In genomic region chr18:32284284-32284683, GRCh38 we compare ENCODE assay signal across 14 cellular contexts.
DNase-seq lines count a peak whose midpoint lies in the region; ATAC-seq, FAIRE-seq and TF ChIP-seq lines count a peak whose summit lies in the region.
"Had no signal": no experiment of that assay in that cellular context is flagged by ENCODE, and none has a peak within 500 bp of the region (broad histone marks: within the 10 kb centered on the region; RNA-seq: fewer than 3 reads in every experiment).

No MANE protein-coding gene starts in this region.

- TF ChIP-seq CTCF in PC-3 (conservative IDR thresholded peaks at IDR 0.05; ENCODE audit: low read depth, low read length) (no peak), coronary artery (IDR thresholded peaks at IDR 0.05) (no peak), vagina (IDR thresholded peaks at IDR 0.05) (no peak)

- no peak overlapping the region for H3K27ac Mint-ChIP-seq in CD8-positive, alpha-beta memory T cell

- FAIRE-seq in frontal cortex (lab: Jason Lieb, UNC): no peak

- no peak overlapping the region for H3K4me2 ChIP-seq in PC-3 (ENCODE audit: low read length)

- POLR2A ChIA-PET in PC-3 (lab: Charles Lee; ENCODE audit: unreplicated experiment): no interaction called here
- POLR2A ChIA-PET in CD8-positive, alpha-beta memory T cell (lab: Charles Lee): no interaction called here

- H3K36me3 Mint-ChIP-seq in CD8-positive, alpha-beta memory T cell: no peaks in the 10 kb centered on the region

- no peaks in the 10 kb centered on the region for H3F3A ChIP-seq in PC-3 (ENCODE audit: low read length, unreplicated experiment)

- peaks cover 3 to 6% of the 10 kb centered on the region in 2 donors for H3K27me3 Mint-ChIP-seq in CD8-positive, alpha-beta memory T cell

- H3K27ac ChIP-seq in PC-3 (ENCODE audit: low read length): no peak overlapping the region
- peak overlapping the region; percentile 77 to 82 for H3K27ac ChIP-seq in coronary artery
- H3K27ac ChIP-seq in vagina: peak overlapping the region; percentile 50
- H3K27ac ChIP-seq in CD8-positive, alpha-beta memory T cell (ENCODE audit: low read depth, low read length): no peak overlapping the region
- H3K27ac ChIP-seq: C4-2B, SK-N-MC had no signal

- H3K9ac ChIP-seq in PC-3 (ENCODE audit: low read length): no peak overlapping the region

- H3K4me3 Mint-ChIP-seq in CD8-positive, alpha-beta memory T cell: no peak overlapping the region

- DNase-seq in PC-3 (peak; percentile 35), coronary artery (ENCODE audit: low spot score) (no peak), renal cortical epithelial cell (ENCODE audit: low read depth) (peak; percentile 22), vagina (ENCODE audit: extremely low spot score in 2 of 2) (no peak), frontal cortex (ENCODE audit: low spot score in 2 of 2) (no peak), mesenteric fat pad (ENCODE audit: low spot score) (no peak)
- no peak for DNase-seq in CD8-positive, alpha-beta memory T cell
- DNase-seq: NCI-H1105 treated with DMSO at 0.1 percent for 48 hours, NCI-H1694, NCI-H2081 treated with DMSO at 0.1 percent for 48 hours, Right ventricle myocardium superior had no signal

- H2AFZ ChIP-seq in PC-3 (ENCODE audit: low read length): no peak overlapping the region

- H4K20me1 ChIP-seq in PC-3 (ENCODE audit: low read length): no peaks in the 10 kb centered on the region

- H3K4me1 ChIP-seq in PC-3 (ENCODE audit: insufficient read depth, low read length) (peaks cover 12% of the 10 kb centered on the region), vagina (peaks cover 15% of the 10 kb centered on the region)
- H3K4me1 ChIP-seq in CD8-positive, alpha-beta memory T cell (ENCODE audit: insufficient read depth, low read length): no peaks in the 10 kb centered on the region
- H3K4me1 ChIP-seq: HAP-1 had no signal

- no peaks in the 10 kb centered on the region for H3K4me1 Mint-ChIP-seq in CD8-positive, alpha-beta memory T cell

- no TSS peak for BruUV-seq in PC-3 (replicated peaks; lab: Mats Ljungman, UMichigan)

- no peaks in the 10 kb centered on the region for H3K27me3 ChIP-seq in PC-3 (ENCODE audit: low read length)
- no peaks in the 10 kb centered on the region for H3K27me3 ChIP-seq in vagina
- no peaks in the 10 kb centered on the region for H3K27me3 ChIP-seq in CD8-positive, alpha-beta memory T cell (ENCODE audit: insufficient read depth, low read length, poor library complexity, severe bottlenecking)

- intact Hi-C loops in PC-3 (cut with micrococcal nuclease): no loop called here
- intact Hi-C loops in vagina (cut with DNase I): no loop called here

- no peaks in the 10 kb centered on the region for H3K9me3 Mint-ChIP-seq in CD8-positive, alpha-beta memory T cell

- no peak for TF ChIP-seq POLR2A in vagina (IDR thresholded peaks at IDR 0.05)

- H3K79me2 ChIP-seq in PC-3 (ENCODE audit: low read length): no peaks in the 10 kb centered on the region

- no peaks in the 10 kb centered on the region for H3K9me2 ChIP-seq in PC-3 (replicated peaks; ENCODE audit: low read length)

- no peaks in the 10 kb centered on the region for H3K9me3 ChIP-seq in PC-3 (ENCODE audit: low read length)
- H3K9me3 ChIP-seq in vagina: no peaks in the 10 kb centered on the region
- no peaks in the 10 kb centered on the region for H3K9me3 ChIP-seq in CD8-positive, alpha-beta memory T cell (ENCODE audit: low read length)
- H3K9me3 ChIP-seq: HAP-1 had no signal

- H3K4me3 ChIP-seq in PC-3 (ENCODE audit: low read length) (no peak overlapping the region), coronary artery (no peak overlapping the region), vagina (no peak overlapping the region)
- no peak overlapping the region for H3K4me3 ChIP-seq in CD8-positive, alpha-beta memory T cell (ENCODE audit: low read length)
- H3K4me3 ChIP-seq: HAP-1, SK-N-MC had no signal

- ATAC-seq in PC-3: peak; percentile 31; the same call in 1 of the 2 replicates

- CTCF ChIA-PET in PC-3 (lab: Charles Lee): interaction anchor here (0.6 kb wide), 2 partner anchors 41 to 98 kb away, joined by 3 to 6 read pairs; no protein-coding TSS in a partner anchor
- CTCF ChIA-PET in CD8-positive, alpha-beta memory T cell (lab: Charles Lee): interaction anchor here (1.3 kb wide), 1 partner anchor 8 kb away, joined by 3 read pairs; no protein-coding TSS in a partner anchor

- H3K36me3 ChIP-seq in PC-3 (ENCODE audit: low read depth, low read length) (no peaks in the 10 kb centered on the region), vagina (peaks cover 0 to 11% of the 10 kb centered on the region in 2 donors)
- no peaks in the 10 kb centered on the region for H3K36me3 ChIP-seq in CD8-positive, alpha-beta memory T cell (ENCODE audit: insufficient read depth, low read length)
- H3K36me3 ChIP-seq: HAP-1 had no signal

Comparison
In these comparisons a context has a peak if more than half of its experiments do, and no peak if none do; other contexts are left out.
1. DNase-seq: peak in PC-3 (single experiment) and renal cortical epithelial cell (single experiment); none in coronary artery (single experiment), vagina (0 of 2), frontal cortex (0 of 2), CD8-positive, alpha-beta memory T cell (0 of 5) and mesenteric fat pad (single experiment).
2. H3K27ac ChIP-seq: peak in coronary artery (2 of 2) and vagina (single experiment); none in PC-3 (single experiment) and CD8-positive, alpha-beta memory T cell (single experiment).